1 cellular context compared by ENCODE assay signal in the genomic region with DNA sequence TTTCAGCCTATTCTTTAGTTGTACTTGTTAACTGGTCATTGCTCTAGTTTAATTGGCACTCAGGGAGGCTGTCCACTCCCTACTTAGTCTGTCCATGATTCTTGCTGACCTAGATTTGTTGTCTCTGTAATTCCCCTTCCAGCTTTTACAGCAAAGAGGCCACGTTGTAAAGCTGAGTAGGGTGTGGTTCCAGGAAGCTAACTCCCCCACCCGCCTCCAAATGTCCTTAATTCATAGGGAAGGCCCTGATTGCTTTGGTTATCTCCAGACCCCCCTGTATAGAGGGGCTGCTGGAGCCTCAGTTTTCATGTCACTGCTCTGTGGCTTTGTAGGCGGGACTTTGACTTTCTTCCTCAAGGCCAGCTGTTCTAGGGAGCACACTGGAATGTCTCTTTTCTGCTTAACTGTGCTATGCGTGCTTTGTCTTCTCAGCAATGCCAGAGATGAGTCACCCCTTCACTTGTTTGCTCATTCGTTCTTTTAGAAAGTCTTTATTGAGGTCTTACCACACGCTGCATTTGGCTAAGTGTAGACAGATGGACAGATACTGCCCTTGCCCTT.
TF ChIP-seq lines count a peak whose summit lies in the region.

No MANE protein-coding gene starts in this region.

TF ChIP-seq in HepG2, 621 proteins besides CTCF, POLR2A, EP300 and RAD21 (continued from another document and continues in another):
- TF ChIP-seq, protein P1, sequence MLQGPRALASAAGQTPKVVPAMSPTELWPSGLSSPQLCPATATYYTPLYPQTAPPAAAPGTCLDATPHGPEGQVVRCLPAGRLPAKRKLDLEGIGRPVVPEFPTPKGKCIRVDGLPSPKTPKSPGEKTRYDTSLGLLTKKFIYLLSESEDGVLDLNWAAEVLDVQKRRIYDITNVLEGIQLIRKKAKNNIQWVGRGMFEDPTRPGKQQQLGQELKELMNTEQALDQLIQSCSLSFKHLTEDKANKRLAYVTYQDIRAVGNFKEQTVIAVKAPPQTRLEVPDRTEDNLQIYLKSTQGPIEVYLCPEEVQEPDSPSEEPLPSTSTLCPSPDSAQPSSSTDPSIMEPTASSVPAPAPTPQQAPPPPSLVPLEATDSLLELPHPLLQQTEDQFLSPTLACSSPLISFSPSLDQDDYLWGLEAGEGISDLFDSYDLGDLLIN (CRISPR knock-in tag; IDR thresholded peaks at IDR 0.05; ENCODE audit: borderline replicate concordance): no peak
- TF ChIP-seq ZNF432 (CRISPR knock-in tag; IDR thresholded peaks at IDR 0.05; ENCODE audit: borderline replicate concordance) (no peak), ZBTB21 (CRISPR knock-in tag; IDR thresholded peaks at IDR 0.05) (no peak), ZNF225 (CRISPR knock-in tag; IDR thresholded peaks at IDR 0.05) (no peak), AHR (CRISPR knock-in tag; IDR thresholded peaks at IDR 0.05) (no peak), ATF1 (CRISPR knock-in tag; IDR thresholded peaks at IDR 0.05) (no peak), WIZ (CRISPR knock-in tag; IDR thresholded peaks at IDR 0.05) (no peak), TEAD2 (CRISPR knock-in tag; IDR thresholded peaks at IDR 0.05) (no peak), KAT7 (CRISPR knock-in tag; IDR thresholded peaks at IDR 0.05; ENCODE audit: borderline replicate concordance) (no peak), MAFG (CRISPR knock-in tag; IDR thresholded peaks at IDR 0.05) (no peak), FOSL2 (CRISPR knock-in tag; IDR thresholded peaks at IDR 0.05) (peak; percentile 99), TRIM24 (CRISPR knock-in tag; IDR thresholded peaks at IDR 0.05) (no peak), ZNF121 (CRISPR knock-in tag; IDR thresholded peaks at IDR 0.05) (no peak), ZNF75D (CRISPR knock-in tag; IDR thresholded peaks at IDR 0.05; ENCODE audit: borderline replicate concordance) (no peak), ZBTB7B (CRISPR knock-in tag; IDR thresholded peaks at IDR 0.05) (peak; percentile 37; the same call in 1 of the 2 replicates), MYC (CRISPR knock-in tag; IDR thresholded peaks at IDR 0.05; ENCODE audit: borderline replicate concordance) (no peak), ZBTB20 (CRISPR knock-in tag; IDR thresholded peaks at IDR 0.05; ENCODE audit: borderline replicate concordance, low read depth) (0 out of 2 replicates have a peak, but pooled peaks have one; percentile 36), POLR2AphosphoS5 (IDR thresholded peaks at IDR 0.05; ENCODE audit: low read depth, low read length) (no peak), ZNF44 (CRISPR knock-in tag; IDR thresholded peaks at IDR 0.05) (no peak), ZNF143 (CRISPR knock-in tag; IDR thresholded peaks at IDR 0.05) (no peak), ZNF644 (CRISPR knock-in tag; IDR thresholded peaks at IDR 0.05; ENCODE audit: low read depth) (peak; percentile 61; the same call in 1 of the 2 replicates), ZNF468 (CRISPR knock-in tag; IDR thresholded peaks at IDR 0.05) (no peak), ZSCAN21 (CRISPR knock-in tag; IDR thresholded peaks at IDR 0.05; ENCODE audit: borderline replicate concordance) (no peak), HMG20B (CRISPR knock-in tag; conservative IDR thresholded peaks at IDR 0.05) (peak; percentile 14; the same call in 1 of the 2 replicates), ZNF563 (CRISPR knock-in tag; IDR thresholded peaks at IDR 0.05) (no peak), ZIK1 (CRISPR knock-in tag; IDR thresholded peaks at IDR 0.05; ENCODE audit: borderline replicate concordance, low read depth) (no peak), EZH2 (conservative IDR thresholded peaks at IDR 0.05; ENCODE audit: low read depth, low read length) (no peak), ZNF296 (CRISPR knock-in tag; conservative IDR thresholded peaks at IDR 0.05) (no peak), GATAD2A (CRISPR knock-in tag; IDR thresholded peaks at IDR 0.05) (peak; percentile 86), MAFK (conservative IDR thresholded peaks at IDR 0.05 in 1 of 2, IDR thresholded peaks at IDR 0.05 in 1 of 2; ENCODE audit: low read length in 2 of 2) (peak in 1 of 2 experiments; percentile 37; a peak in 1 of 4 replicates), ZNF17 (CRISPR knock-in tag; IDR thresholded peaks at IDR 0.05) (no peak), ZNF660 (CRISPR knock-in tag; IDR thresholded peaks at IDR 0.05; ENCODE audit: borderline replicate concordance, low read depth) (no peak), GTF3A (CRISPR knock-in tag; conservative IDR thresholded peaks at IDR 0.05) (no peak), ZFP41 (CRISPR knock-in tag; IDR thresholded peaks at IDR 0.05; ENCODE audit: borderline replicate concordance) (no peak), HNRNPH1 (optimal IDR thresholded peaks at IDR 0.05; ENCODE audit: low read depth, low read length) (no peak), HMG20A (CRISPR knock-in tag; IDR thresholded peaks at IDR 0.05; ENCODE audit: borderline replicate concordance) (peak; percentile 83; the same call in 1 of the 2 replicates), ZNF773 (CRISPR knock-in tag; IDR thresholded peaks at IDR 0.05; ENCODE audit: borderline replicate concordance) (no peak), ZNF761 (CRISPR knock-in tag; conservative IDR thresholded peaks at IDR 0.05) (no peak), ZNF674 (CRISPR knock-in tag; IDR thresholded peaks at IDR 0.05; ENCODE audit: low read depth) (no peak), ZNF878 (CRISPR knock-in tag; IDR thresholded peaks at IDR 0.05) (no peak), SP140L (CRISPR knock-in tag; IDR thresholded peaks at IDR 0.05; ENCODE audit: borderline replicate concordance) (no peak), ZNF326 (CRISPR knock-in tag; IDR thresholded peaks at IDR 0.05; ENCODE audit: borderline replicate concordance) (no peak), ZNF136 (CRISPR knock-in tag; IDR thresholded peaks at IDR 0.05; ENCODE audit: low read depth) (no peak)
- TF ChIP-seq, protein P2, sequence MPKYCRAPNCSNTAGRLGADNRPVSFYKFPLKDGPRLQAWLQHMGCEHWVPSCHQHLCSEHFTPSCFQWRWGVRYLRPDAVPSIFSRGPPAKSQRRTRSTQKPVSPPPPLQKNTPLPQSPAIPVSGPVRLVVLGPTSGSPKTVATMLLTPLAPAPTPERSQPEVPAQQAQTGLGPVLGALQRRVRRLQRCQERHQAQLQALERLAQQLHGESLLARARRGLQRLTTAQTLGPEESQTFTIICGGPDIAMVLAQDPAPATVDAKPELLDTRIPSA (CRISPR knock-in tag; IDR thresholded peaks at IDR 0.05; ENCODE audit: borderline replicate concordance): no peak
- TF ChIP-seq, protein P3, sequence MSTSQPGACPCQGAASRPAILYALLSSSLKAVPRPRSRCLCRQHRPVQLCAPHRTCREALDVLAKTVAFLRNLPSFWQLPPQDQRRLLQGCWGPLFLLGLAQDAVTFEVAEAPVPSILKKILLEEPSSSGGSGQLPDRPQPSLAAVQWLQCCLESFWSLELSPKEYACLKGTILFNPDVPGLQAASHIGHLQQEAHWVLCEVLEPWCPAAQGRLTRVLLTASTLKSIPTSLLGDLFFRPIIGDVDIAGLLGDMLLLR (CRISPR knock-in tag; IDR thresholded peaks at IDR 0.05): no peak
- TF ChIP-seq, protein P4, sequence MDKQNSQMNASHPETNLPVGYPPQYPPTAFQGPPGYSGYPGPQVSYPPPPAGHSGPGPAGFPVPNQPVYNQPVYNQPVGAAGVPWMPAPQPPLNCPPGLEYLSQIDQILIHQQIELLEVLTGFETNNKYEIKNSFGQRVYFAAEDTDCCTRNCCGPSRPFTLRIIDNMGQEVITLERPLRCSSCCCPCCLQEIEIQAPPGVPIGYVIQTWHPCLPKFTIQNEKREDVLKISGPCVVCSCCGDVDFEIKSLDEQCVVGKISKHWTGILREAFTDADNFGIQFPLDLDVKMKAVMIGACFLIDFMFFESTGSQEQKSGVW (CRISPR knock-in tag; IDR thresholded peaks at IDR 0.05; ENCODE audit: borderline replicate concordance): no peak
- TF ChIP-seq, protein P5, sequence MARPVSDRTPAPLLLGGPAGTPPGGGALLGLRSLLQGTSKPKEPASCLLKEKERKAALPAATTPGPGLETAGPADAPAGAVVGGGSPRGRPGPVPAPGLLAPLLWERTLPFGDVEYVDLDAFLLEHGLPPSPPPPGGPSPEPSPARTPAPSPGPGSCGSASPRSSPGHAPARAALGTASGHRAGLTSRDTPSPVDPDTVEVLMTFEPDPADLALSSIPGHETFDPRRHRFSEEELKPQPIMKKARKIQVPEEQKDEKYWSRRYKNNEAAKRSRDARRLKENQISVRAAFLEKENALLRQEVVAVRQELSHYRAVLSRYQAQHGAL (CRISPR knock-in tag; IDR thresholded peaks at IDR 0.05; ENCODE audit: not compliant biosample characterization): no peak
- TF ChIP-seq, protein P6, sequence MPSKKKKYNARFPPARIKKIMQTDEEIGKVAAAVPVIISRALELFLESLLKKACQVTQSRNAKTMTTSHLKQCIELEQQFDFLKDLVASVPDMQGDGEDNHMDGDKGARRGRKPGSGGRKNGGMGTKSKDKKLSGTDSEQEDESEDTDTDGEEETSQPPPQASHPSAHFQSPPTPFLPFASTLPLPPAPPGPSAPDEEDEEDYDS (CRISPR knock-in tag; IDR thresholded peaks at IDR 0.05): 0 out of 2 replicates have a peak, but pooled peaks have one; percentile 10
- TF ChIP-seq, protein P7, sequence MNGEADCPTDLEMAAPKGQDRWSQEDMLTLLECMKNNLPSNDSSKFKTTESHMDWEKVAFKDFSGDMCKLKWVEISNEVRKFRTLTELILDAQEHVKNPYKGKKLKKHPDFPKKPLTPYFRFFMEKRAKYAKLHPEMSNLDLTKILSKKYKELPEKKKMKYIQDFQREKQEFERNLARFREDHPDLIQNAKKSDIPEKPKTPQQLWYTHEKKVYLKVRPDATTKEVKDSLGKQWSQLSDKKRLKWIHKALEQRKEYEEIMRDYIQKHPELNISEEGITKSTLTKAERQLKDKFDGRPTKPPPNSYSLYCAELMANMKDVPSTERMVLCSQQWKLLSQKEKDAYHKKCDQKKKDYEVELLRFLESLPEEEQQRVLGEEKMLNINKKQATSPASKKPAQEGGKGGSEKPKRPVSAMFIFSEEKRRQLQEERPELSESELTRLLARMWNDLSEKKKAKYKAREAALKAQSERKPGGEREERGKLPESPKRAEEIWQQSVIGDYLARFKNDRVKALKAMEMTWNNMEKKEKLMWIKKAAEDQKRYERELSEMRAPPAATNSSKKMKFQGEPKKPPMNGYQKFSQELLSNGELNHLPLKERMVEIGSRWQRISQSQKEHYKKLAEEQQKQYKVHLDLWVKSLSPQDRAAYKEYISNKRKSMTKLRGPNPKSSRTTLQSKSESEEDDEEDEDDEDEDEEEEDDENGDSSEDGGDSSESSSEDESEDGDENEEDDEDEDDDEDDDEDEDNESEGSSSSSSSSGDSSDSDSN (CRISPR knock-in tag; IDR thresholded peaks at IDR 0.05): no peak
- TF ChIP-seq, protein P8, sequence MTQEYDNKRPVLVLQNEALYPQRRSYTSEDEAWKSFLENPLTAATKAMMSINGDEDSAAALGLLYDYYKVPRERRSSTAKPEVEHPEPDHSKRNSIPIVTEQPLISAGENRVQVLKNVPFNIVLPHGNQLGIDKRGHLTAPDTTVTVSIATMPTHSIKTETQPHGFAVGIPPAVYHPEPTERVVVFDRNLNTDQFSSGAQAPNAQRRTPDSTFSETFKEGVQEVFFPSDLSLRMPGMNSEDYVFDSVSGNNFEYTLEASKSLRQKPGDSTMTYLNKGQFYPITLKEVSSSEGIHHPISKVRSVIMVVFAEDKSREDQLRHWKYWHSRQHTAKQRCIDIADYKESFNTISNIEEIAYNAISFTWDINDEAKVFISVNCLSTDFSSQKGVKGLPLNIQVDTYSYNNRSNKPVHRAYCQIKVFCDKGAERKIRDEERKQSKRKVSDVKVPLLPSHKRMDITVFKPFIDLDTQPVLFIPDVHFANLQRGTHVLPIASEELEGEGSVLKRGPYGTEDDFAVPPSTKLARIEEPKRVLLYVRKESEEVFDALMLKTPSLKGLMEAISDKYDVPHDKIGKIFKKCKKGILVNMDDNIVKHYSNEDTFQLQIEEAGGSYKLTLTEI (CRISPR knock-in tag; conservative IDR thresholded peaks at IDR 0.05): no peak
- TF ChIP-seq, protein P9, sequence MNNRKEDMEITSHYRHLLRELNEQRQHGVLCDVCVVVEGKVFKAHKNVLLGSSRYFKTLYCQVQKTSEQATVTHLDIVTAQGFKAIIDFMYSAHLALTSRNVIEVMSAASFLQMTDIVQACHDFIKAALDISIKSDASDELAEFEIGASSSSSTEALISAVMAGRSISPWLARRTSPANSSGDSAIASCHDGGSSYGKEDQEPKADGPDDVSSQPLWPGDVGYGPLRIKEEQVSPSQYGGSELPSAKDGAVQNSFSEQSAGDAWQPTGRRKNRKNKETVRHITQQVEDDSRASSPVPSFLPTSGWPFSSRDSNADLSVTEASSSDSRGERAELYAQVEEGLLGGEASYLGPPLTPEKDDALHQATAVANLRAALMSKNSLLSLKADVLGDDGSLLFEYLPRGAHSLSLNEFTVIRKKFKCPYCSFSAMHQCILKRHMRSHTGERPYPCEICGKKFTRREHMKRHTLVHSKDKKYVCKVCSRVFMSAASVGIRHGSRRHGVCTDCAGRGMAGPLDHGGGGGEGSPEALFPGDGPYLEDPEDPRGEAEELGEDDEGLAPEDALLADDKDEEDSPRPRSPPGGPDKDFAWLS (CRISPR knock-in tag; IDR thresholded peaks at IDR 0.05; ENCODE audit: borderline replicate concordance): no peak
- TF ChIP-seq, protein P10, sequence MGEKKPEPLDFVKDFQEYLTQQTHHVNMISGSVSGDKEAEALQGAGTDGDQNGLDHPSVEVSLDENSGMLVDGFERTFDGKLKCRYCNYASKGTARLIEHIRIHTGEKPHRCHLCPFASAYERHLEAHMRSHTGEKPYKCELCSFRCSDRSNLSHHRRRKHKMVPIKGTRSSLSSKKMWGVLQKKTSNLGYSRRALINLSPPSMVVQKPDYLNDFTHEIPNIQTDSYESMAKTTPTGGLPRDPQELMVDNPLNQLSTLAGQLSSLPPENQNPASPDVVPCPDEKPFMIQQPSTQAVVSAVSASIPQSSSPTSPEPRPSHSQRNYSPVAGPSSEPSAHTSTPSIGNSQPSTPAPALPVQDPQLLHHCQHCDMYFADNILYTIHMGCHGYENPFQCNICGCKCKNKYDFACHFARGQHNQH (CRISPR knock-in tag; IDR thresholded peaks at IDR 0.05): no peak
- TF ChIP-seq, protein P11, sequence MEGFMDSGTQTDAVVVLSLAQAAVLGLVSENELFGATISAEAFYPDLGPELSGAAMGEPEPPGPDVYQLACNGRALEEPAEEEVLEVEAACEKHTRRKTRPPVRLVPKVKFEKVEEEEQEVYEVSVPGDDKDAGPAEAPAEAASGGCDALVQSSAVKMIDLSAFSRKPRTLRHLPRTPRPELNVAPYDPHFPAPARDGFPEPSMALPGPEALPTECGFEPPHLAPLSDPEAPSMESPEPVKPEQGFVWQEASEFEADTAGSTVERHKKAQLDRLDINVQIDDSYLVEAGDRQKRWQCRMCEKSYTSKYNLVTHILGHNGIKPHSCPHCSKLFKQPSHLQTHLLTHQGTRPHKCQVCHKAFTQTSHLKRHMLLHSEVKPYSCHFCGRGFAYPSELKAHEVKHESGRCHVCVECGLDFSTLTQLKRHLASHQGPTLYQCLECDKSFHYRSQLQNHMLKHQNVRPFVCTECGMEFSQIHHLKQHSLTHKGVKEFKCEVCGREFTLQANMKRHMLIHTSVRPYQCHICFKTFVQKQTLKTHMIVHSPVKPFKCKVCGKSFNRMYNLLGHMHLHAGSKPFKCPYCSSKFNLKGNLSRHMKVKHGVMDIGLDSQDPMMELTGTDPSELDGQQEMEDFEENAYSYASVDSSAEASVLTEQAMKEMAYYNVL (CRISPR knock-in tag; IDR thresholded peaks at IDR 0.05; ENCODE audit: borderline replicate concordance): peak; percentile 65; the same call in 1 of the 2 replicates
